13 cellular contexts compared by ENCODE assay signal in the genomic region with DNA sequence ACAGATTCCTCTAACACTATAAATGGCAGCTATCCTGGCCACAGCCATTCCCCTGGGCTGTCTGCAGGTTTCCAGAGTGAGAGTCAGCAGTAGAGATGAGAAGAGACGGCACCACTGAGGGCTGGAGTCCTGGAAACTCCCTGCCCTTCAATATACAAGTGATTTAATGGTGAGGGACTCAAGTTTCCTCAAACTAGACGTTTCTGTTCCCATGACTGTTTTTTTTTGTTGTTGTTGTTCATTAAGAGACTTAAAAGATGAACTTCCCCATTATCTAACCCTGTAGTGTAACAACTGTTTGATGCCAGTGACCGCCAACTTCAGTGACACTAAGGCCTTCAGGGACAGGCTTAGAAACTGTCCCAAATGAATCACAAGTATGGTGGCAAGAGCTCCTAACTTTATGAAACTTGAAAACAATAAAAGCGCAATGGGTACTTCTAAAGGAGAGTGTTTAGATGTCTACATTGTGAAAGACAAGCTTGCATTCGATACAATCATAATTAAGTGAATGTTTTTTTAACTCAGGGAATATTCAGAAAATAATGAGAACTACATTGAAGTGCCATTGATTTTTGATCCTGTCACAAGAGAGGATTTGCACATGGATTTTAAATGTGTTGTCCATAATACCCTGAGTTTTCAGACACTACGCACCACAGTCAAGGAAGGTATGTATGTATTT. TPM values are rescaled to one million over a fixed set of nuclear protein-coding genes. Genes with fewer than 3 reads are reported as not detected.
DNase-seq lines count a peak whose midpoint lies in the region; ATAC-seq and TF ChIP-seq lines count a peak whose summit lies in the region.
"Had no signal": no experiment of that assay in that cellular context is flagged by ENCODE, and none has a peak within 500 bp of the region (broad histone marks: within the 10 kb centered on the region; RNA-seq: fewer than 3 reads in every experiment).

No MANE protein-coding gene starts in this region.

- H3K36me3 Mint-ChIP-seq in stimulated activated naive B cell treated with anti-CD40 and anti-IgM and Interleukin-4, amounts not matched to agents 10 μg/mL and 1 μg/mL and 100 μg/mL, for 72 hours: no peaks in the 10 kb centered on the region
- peaks cover 3% of the 10 kb centered on the region; the same call in 1 of the 2 replicates for H3K36me3 Mint-ChIP-seq in HFFc6 (ENCODE audit: low read depth)

- peak overlapping the region; percentile 71 for H3K27ac Mint-ChIP-seq in stimulated activated naive B cell treated with anti-CD40 and anti-IgM and Interleukin-4, amounts not matched to agents 10 μg/mL and 1 μg/mL and 100 μg/mL, for 72 hours
- H3K27ac Mint-ChIP-seq in HFFc6: no peak overlapping the region

- no peaks in the 10 kb centered on the region for H3K27me3 ChIP-seq in ascending aorta
- H3K27me3 ChIP-seq: uterus had no signal

- H3K9me3 ChIP-seq in ascending aorta: no peaks in the 10 kb centered on the region
- H3K9me3 ChIP-seq: uterus had no signal

- H3K27ac ChIP-seq in ascending aorta: peak overlapping the region; percentile 20 to 23
- H3K27ac ChIP-seq: epithelial cell of prostate had no signal

- TF ChIP-seq CTCF in ascending aorta (IDR thresholded peaks at IDR 0.05) (no peak), HFFc6 (IDR thresholded peaks at IDR 0.05) (no peak)

- peak overlapping the region in 1 of 2 donors; percentile 51 for H3K4me3 Mint-ChIP-seq in stimulated activated naive B cell treated with anti-CD40 and anti-IgM and Interleukin-4, amounts not matched to agents 10 μg/mL and 1 μg/mL and 100 μg/mL, for 72 hours
- H3K4me3 Mint-ChIP-seq in HFFc6: no peak overlapping the region
- H3K4me3 Mint-ChIP-seq: activated naive CD4-positive, alpha-beta T cell treated with anti-CD3 and anti-CD28 coated beads for 36 hours had no signal

- H3K4me1 ChIP-seq in ascending aorta: peaks cover 0 to 18% of the 10 kb centered on the region in 2 donors

- H3K36me3 ChIP-seq in ascending aorta: no peaks in the 10 kb centered on the region
- H3K36me3 ChIP-seq: uterus had no signal

- H3K4me3 ChIP-seq in ascending aorta: no peak overlapping the region
- H3K4me3 ChIP-seq: uterus had no signal

- peaks cover 0 to 1% of the 10 kb centered on the region in 2 donors for H3K9me3 Mint-ChIP-seq in stimulated activated naive B cell treated with anti-CD40 and anti-IgM and Interleukin-4, amounts not matched to agents 10 μg/mL and 1 μg/mL and 100 μg/mL, for 72 hours
- H3K9me3 Mint-ChIP-seq in HFFc6: no peaks in the 10 kb centered on the region
- H3K9me3 Mint-ChIP-seq: activated naive CD4-positive, alpha-beta T cell treated with anti-CD3 and anti-CD28 coated beads for 36 hours had no signal

- peaks cover 0 to 1% of the 10 kb centered on the region in 2 donors for H3K27me3 Mint-ChIP-seq in stimulated activated naive B cell treated with anti-CD40 and anti-IgM and Interleukin-4, amounts not matched to agents 10 μg/mL and 1 μg/mL and 100 μg/mL, for 72 hours
- H3K27me3 Mint-ChIP-seq in HFFc6 (ENCODE audit: insufficient read depth): peaks cover 1% of the 10 kb centered on the region; the same call in 1 of the 2 replicates

- H3K4me1 Mint-ChIP-seq in stimulated activated naive B cell treated with anti-CD40 and anti-IgM and Interleukin-4, amounts not matched to agents 10 μg/mL and 1 μg/mL and 100 μg/mL, for 72 hours: peaks cover 28 to 64% of the 10 kb centered on the region in 2 donors
- peaks cover 69% of the 10 kb centered on the region for H3K4me1 Mint-ChIP-seq in HFFc6 (ENCODE audit: low read depth)

- DNase-seq in ascending aorta (ENCODE audit: low spot score in 2 of 2): no peak
- DNase-seq in stimulated activated naive B cell treated with anti-CD40 and anti-IgM and Interleukin-4, amounts not matched to agents 10 μg/mL and 1 μg/mL and 100 μg/mL, for 72 hours: no peak
- no peak for DNase-seq in NCI-H2171 treated with DMSO at 0.1 percent for 48 hours (lab: John Stamatoyannopoulos, UW)
- no peak for DNase-seq in cerebellar nuclear complex (lab: John Stamatoyannopoulos, UW)
- DNase-seq in HFFc6: no peak
- DNase-seq: activated naive CD4-positive, alpha-beta T cell treated with anti-CD3 and anti-CD28 coated beads for 36 hours; left ventricle myocardium superior; NCI-H524; T1000; uterus had no signal

- intact Hi-C loops in ascending aorta (cut with DNase I): no loop called here

- peak; percentile 40 for ATAC-seq in GM19043 (IDR thresholded peaks at IDR 0.05; ENCODE audit: low read depth, unreplicated experiment)
- peak; percentile 50 for ATAC-seq in HG02870 (IDR thresholded peaks at IDR 0.05; ENCODE audit: unreplicated experiment)
- peak; percentile 70 to 73 for ATAC-seq in stimulated activated naive B cell treated with anti-CD40 and anti-IgM and Interleukin-4, amounts not matched to agents 10 μg/mL and 1 μg/mL and 100 μg/mL, for 72 hours (replicated peaks)
- ATAC-seq: left ventricle myocardium superior had no signal

RNA-seq across cellular contexts. Expression of a gene that starts 34.0 kb away (rescaled TPM):
- 25.4 TPM for total RNA-seq in ascending aorta
- total RNA-seq in HFFc6 (2021; fragmentation: NEBNext Ultra II Directional; extraction: Animal tissue kit (Norgen Biotek cat#: 25700)): under 1 TPM in 2 of 6 experiments, not detected in 4; 0.25 to 0.36 TPM

Comparison
In these comparisons a context has a peak if more than half of its experiments do, and no peak if none do; other contexts are left out.
1. RNA of a gene that starts 34.0 kb away (total RNA-seq): 25.4 TPM in ascending aorta (single experiment); 0.25 to 0.36 TPM in HFFc6; every median in the first group is over 10 times any median in the second.
2. Peak in every context shown above with its lines, with median percentiles within 50 percentile points of each other: ATAC-seq.